13 cellular contexts compared by ENCODE assay signal in genomic region chr6:15232836-15233510, GRCh38.
"Had no signal": no experiment of that assay in that cellular context is flagged by ENCODE, and none has a peak within 500 bp of the region (broad histone marks: within the 10 kb centered on the region; RNA-seq: fewer than 3 reads in every experiment).

No MANE protein-coding gene starts in this region.

- H3K27me3 Mint-ChIP-seq: activated CD8-positive, alpha-beta T cell treated with anti-CD3 and anti-CD28 coated beads for 36 hours had no signal

- H3K27ac Mint-ChIP-seq: activated CD8-positive, alpha-beta T cell treated with anti-CD3 and anti-CD28 coated beads for 36 hours; activated naive CD4-positive, alpha-beta T cell treated with anti-CD3 and anti-CD28 coated beads for 36 hours; natural killer cell; stimulated activated effector memory CD8-positive, alpha-beta T cell treated with anti-CD3 and anti-CD28 coated beads, Interleukin-12 subunit alpha, Interleukin-12 subunit beta, amount 100 ng/mL, for 72 hours had no signal

- DNase-seq: activated CD4-positive, alpha-beta T cell treated with anti-CD3 and anti-CD28 coated beads for 4 hours; activated CD8-positive, alpha-beta memory T cell treated with anti-CD3 and anti-CD28 coated beads, Interleukin-2, amount 50 U/mL, for 48 hours; activated CD8-positive, alpha-beta T cell treated with anti-CD3 and anti-CD28 coated beads for 36 hours; activated naive CD4-positive, alpha-beta T cell treated with anti-CD3 and anti-CD28 coated beads for 36 hours; foreskin keratinocyte; head of caudate nucleus; mucosa of descending colon; natural killer cell; occipital lobe; psoas muscle; right lobe of liver; T1000 had no signal

- ATAC-seq: activated CD8-positive, alpha-beta T cell treated with anti-CD3 and anti-CD28 coated beads for 36 hours; foreskin keratinocyte; mucosa of descending colon; natural killer cell; psoas muscle; right lobe of liver; stimulated activated effector memory CD8-positive, alpha-beta T cell treated with anti-CD3 and anti-CD28 coated beads, Interleukin-12 subunit alpha, Interleukin-12 subunit beta, amount 100 ng/mL, for 72 hours had no signal

- H3K36me3 Mint-ChIP-seq: natural killer cell; stimulated activated effector memory CD8-positive, alpha-beta T cell treated with anti-CD3 and anti-CD28 coated beads, Interleukin-12 subunit alpha, Interleukin-12 subunit beta, amount 100 ng/mL, for 72 hours had no signal

- H3K4me1 Mint-ChIP-seq: natural killer cell; stimulated activated effector memory CD8-positive, alpha-beta T cell treated with anti-CD3 and anti-CD28 coated beads, Interleukin-12 subunit alpha, Interleukin-12 subunit beta, amount 100 ng/mL, for 72 hours had no signal

- H3K4me3 Mint-ChIP-seq: activated CD8-positive, alpha-beta T cell treated with anti-CD3 and anti-CD28 coated beads for 36 hours; activated naive CD4-positive, alpha-beta T cell treated with anti-CD3 and anti-CD28 coated beads for 36 hours; natural killer cell; stimulated activated effector memory CD8-positive, alpha-beta T cell treated with anti-CD3 and anti-CD28 coated beads, Interleukin-12 subunit alpha, Interleukin-12 subunit beta, amount 100 ng/mL, for 72 hours had no signal

- H3K9me3 Mint-ChIP-seq: activated CD8-positive, alpha-beta T cell treated with anti-CD3 and anti-CD28 coated beads for 36 hours; activated naive CD4-positive, alpha-beta T cell treated with anti-CD3 and anti-CD28 coated beads for 36 hours; natural killer cell; stimulated activated effector memory CD8-positive, alpha-beta T cell treated with anti-CD3 and anti-CD28 coated beads, Interleukin-12 subunit alpha, Interleukin-12 subunit beta, amount 100 ng/mL, for 72 hours had no signal
